Comparison of ENCODE assay signal across 2 cellular contexts in genomic region chr12:68166317-68166830, GRCh38.
TF ChIP-seq lines count a peak whose summit lies in the region.

No MANE protein-coding gene starts in this region.

TF ChIP-seq in A549, 52 proteins besides CTCF, POLR2A, EP300 and RAD21:
- TF ChIP-seq NFE2L2 (conservative IDR thresholded peaks at IDR 0.05; ENCODE audit: low read length) (peak; percentile 59; the same call in 1 of the 2 replicates), CBX2 (IDR thresholded peaks at IDR 0.05; ENCODE audit: borderline replicate concordance, low read depth) (no peak), CHD4 (IDR thresholded peaks at IDR 0.05; ENCODE audit: borderline replicate concordance) (no peak), JUNB (IDR thresholded peaks at IDR 0.05) (no peak), JUN (IDR thresholded peaks at IDR 0.05) (no peak), ATOH8 (CRISPR knock-in tag; IDR thresholded peaks at IDR 0.05; ENCODE audit: low read depth) (no peak), EHF (CRISPR knock-in tag; IDR thresholded peaks at IDR 0.05) (no peak), MAFK (IDR thresholded peaks at IDR 0.05; ENCODE audit: partially characterized antibody) (peak; percentile 11), E2F6 (IDR thresholded peaks at IDR 0.05; ENCODE audit: borderline replicate concordance, low read depth) (no peak), HDAC2 (IDR thresholded peaks at IDR 0.05) (no peak), ZC3H11A (IDR thresholded peaks at IDR 0.05) (no peak)

TF ChIP-seq in IMR-90, 13 proteins besides CTCF, POLR2A, EP300 and RAD21:
- TF ChIP-seq MAFK (IDR thresholded peaks at IDR 0.05; ENCODE audit: low read depth, low read length), result no peak
- no peak for TF ChIP-seq CHD1 (IDR thresholded peaks at IDR 0.05; ENCODE audit: low read depth, low read length)
- TF ChIP-seq NFE2L2 (IDR thresholded peaks at IDR 0.05; ENCODE audit: low read depth, low read length), result peak; percentile 45
